In the genomic region with DNA sequence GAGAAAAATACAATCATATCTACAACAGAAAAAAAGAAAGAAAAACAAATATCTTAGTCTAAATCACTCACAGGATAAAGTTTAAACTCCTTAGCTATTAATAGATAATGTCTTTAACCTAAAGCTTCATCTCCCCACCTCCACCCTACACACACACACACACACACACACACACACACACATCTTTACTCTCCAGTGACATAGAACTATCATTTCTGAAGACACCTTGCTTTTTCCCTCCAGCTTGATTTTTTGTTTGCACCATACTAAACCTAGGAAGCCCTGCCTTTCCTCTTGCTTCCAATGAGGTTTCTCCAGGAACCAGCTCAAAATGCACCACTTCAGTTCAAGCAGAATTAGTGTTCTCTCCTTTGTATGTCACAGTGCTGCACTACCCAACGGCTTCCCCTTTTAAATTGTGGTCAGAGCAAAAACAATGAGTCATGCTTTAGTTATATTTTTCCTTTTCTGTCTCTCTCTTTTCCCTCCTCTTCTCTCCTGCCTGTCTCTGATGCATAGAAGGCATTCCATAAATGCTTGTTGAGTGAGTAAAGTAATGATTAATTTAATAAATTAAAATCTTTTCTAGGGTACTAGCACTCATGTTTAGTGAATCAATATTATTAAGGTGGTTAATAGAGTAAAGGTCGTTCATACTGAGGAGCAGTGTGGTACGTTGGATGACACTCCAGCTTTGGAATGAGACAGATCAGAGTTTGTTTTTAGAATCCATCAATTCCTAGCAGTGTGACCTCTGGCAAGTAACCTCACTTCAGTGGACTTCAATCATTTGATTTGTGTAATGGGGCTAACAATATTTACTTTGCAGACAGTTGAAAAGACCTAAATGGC, we compare ENCODE assay signal across 1 cellular context.
A peak's percentile ranks its signal among the peaks of the same experiment; 100 is the strongest.
TF ChIP-seq lines count a peak whose summit lies in the region.

No MANE protein-coding gene starts in this region.

TF ChIP-seq in GM12878, 131 proteins besides CTCF, POLR2A, EP300 and RAD21 (continued from another document):
- TF ChIP-seq IKZF2 (IDR thresholded peaks at IDR 0.05) (peak; percentile 48 to 59; a peak in 2 of 4 replicates), NFIC (IDR thresholded peaks at IDR 0.05; ENCODE audit: low read depth, low read length) (peak; percentile 74; the same call in 1 of the 2 replicates), HCFC1 (IDR thresholded peaks at IDR 0.05; ENCODE audit: low read length) (no peak), HDAC2 (IDR thresholded peaks at IDR 0.05) (no peak), SPI1 (IDR thresholded peaks at IDR 0.05; ENCODE audit: borderline replicate concordance, insufficient read depth, low read depth, low read length) (peak; percentile 64; the same call in 1 of the 2 replicates), TCF7 (IDR thresholded peaks at IDR 0.05; ENCODE audit: borderline replicate concordance) (no peak), MTA3 (IDR thresholded peaks at IDR 0.05; ENCODE audit: borderline replicate concordance, low read length) (no peak), NFXL1 (IDR thresholded peaks at IDR 0.05; ENCODE audit: borderline replicate concordance) (no peak), TAF1 (IDR thresholded peaks at IDR 0.05; ENCODE audit: borderline replicate concordance, low read depth, low read length) (no peak), CBX5 (IDR thresholded peaks at IDR 0.05; ENCODE audit: low read depth) (no peak), ATF7 (IDR thresholded peaks at IDR 0.05; ENCODE audit: low read depth) (peak; percentile 69), ZNF24 (IDR thresholded peaks at IDR 0.05) (no peak), RUNX3 (IDR thresholded peaks at IDR 0.05; ENCODE audit: low read length) (peak; percentile 91), JUND (IDR thresholded peaks at IDR 0.05; ENCODE audit: low read depth, low read length) (peak; percentile 25; the same call in 1 of the 2 replicates), PAX8 (IDR thresholded peaks at IDR 0.05) (no peak), KDM1A (IDR thresholded peaks at IDR 0.05; ENCODE audit: borderline replicate concordance) (no peak), DPF2 (IDR thresholded peaks at IDR 0.05) (0 out of 2 replicates have a peak, but pooled peaks have one; percentile 47), MEF2A (IDR thresholded peaks at IDR 0.05; ENCODE audit: insufficient read depth, low read depth, low read length) (0 out of 2 replicates have a peak, but pooled peaks have one; percentile 32), ETV6 (conservative IDR thresholded peaks at IDR 0.05 in 1 of 2, IDR thresholded peaks at IDR 0.05 in 1 of 2; ENCODE audit: borderline replicate concordance in 1 of 2, low read depth in 1 of 2) (no peak), MEF2B (IDR thresholded peaks at IDR 0.05; ENCODE audit: partially characterized antibody, poor library complexity, severe bottlenecking) (peak; percentile 42), JUNB (IDR thresholded peaks at IDR 0.05) (peak; percentile 57; the same call in 1 of the 2 replicates), TCF3 (IDR thresholded peaks at IDR 0.05; ENCODE audit: borderline replicate concordance, insufficient read depth, low read depth, low read length) (no peak), MTA2 (IDR thresholded peaks at IDR 0.05; ENCODE audit: low read depth) (peak; percentile 55), IKZF1 (conservative IDR thresholded peaks at IDR 0.05) (peak; percentile 53), SIN3A (IDR thresholded peaks at IDR 0.05; ENCODE audit: low read depth, low read length) (no peak), PAX5 (IDR thresholded peaks at IDR 0.05; ENCODE audit: borderline replicate concordance, low read depth, low read length) (peak; percentile 83)
- TF ChIP-seq, protein P1, sequence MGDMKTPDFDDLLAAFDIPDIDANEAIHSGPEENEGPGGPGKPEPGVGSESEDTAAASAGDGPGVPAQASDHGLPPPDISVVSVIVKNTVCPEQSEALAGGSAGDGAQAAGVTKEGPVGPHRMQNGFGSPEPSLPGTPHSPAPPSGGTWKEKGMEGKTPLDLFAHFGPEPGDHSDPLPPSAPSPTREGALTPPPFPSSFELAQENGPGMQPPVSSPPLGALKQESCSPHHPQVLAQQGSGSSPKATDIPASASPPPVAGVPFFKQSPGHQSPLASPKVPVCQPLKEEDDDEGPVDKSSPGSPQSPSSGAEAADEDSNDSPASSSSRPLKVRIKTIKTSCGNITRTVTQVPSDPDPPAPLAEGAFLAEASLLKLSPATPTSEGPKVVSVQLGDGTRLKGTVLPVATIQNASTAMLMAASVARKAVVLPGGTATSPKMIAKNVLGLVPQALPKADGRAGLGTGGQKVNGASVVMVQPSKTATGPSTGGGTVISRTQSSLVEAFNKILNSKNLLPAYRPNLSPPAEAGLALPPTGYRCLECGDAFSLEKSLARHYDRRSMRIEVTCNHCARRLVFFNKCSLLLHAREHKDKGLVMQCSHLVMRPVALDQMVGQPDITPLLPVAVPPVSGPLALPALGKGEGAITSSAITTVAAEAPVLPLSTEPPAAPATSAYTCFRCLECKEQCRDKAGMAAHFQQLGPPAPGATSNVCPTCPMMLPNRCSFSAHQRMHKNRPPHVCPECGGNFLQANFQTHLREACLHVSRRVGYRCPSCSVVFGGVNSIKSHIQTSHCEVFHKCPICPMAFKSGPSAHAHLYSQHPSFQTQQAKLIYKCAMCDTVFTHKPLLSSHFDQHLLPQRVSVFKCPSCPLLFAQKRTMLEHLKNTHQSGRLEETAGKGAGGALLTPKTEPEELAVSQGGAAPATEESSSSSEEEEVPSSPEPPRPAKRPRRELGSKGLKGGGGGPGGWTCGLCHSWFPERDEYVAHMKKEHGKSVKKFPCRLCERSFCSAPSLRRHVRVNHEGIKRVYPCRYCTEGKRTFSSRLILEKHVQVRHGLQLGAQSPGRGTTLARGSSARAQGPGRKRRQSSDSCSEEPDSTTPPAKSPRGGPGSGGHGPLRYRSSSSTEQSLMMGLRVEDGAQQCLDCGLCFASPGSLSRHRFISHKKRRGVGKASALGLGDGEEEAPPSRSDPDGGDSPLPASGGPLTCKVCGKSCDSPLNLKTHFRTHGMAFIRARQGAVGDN (IDR thresholded peaks at IDR 0.05) = no peak
- TF ChIP-seq, protein P2, sequence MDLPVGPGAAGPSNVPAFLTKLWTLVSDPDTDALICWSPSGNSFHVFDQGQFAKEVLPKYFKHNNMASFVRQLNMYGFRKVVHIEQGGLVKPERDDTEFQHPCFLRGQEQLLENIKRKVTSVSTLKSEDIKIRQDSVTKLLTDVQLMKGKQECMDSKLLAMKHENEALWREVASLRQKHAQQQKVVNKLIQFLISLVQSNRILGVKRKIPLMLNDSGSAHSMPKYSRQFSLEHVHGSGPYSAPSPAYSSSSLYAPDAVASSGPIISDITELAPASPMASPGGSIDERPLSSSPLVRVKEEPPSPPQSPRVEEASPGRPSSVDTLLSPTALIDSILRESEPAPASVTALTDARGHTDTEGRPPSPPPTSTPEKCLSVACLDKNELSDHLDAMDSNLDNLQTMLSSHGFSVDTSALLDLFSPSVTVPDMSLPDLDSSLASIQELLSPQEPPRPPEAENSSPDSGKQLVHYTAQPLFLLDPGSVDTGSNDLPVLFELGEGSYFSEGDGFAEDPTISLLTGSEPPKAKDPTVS (IDR thresholded peaks at IDR 0.05; ENCODE audit: low read depth, low read length) = no peak
- TF ChIP-seq, protein P3, sequence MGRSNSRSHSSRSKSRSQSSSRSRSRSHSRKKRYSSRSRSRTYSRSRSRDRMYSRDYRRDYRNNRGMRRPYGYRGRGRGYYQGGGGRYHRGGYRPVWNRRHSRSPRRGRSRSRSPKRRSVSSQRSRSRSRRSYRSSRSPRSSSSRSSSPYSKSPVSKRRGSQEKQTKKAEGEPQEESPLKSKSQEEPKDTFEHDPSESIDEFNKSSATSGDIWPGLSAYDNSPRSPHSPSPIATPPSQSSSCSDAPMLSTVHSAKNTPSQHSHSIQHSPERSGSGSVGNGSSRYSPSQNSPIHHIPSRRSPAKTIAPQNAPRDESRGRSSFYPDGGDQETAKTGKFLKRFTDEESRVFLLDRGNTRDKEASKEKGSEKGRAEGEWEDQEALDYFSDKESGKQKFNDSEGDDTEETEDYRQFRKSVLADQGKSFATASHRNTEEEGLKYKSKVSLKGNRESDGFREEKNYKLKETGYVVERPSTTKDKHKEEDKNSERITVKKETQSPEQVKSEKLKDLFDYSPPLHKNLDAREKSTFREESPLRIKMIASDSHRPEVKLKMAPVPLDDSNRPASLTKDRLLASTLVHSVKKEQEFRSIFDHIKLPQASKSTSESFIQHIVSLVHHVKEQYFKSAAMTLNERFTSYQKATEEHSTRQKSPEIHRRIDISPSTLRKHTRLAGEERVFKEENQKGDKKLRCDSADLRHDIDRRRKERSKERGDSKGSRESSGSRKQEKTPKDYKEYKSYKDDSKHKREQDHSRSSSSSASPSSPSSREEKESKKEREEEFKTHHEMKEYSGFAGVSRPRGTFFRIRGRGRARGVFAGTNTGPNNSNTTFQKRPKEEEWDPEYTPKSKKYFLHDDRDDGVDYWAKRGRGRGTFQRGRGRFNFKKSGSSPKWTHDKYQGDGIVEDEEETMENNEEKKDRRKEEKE (IDR thresholded peaks at IDR 0.05) = no peak
- TF ChIP-seq, protein P4, sequence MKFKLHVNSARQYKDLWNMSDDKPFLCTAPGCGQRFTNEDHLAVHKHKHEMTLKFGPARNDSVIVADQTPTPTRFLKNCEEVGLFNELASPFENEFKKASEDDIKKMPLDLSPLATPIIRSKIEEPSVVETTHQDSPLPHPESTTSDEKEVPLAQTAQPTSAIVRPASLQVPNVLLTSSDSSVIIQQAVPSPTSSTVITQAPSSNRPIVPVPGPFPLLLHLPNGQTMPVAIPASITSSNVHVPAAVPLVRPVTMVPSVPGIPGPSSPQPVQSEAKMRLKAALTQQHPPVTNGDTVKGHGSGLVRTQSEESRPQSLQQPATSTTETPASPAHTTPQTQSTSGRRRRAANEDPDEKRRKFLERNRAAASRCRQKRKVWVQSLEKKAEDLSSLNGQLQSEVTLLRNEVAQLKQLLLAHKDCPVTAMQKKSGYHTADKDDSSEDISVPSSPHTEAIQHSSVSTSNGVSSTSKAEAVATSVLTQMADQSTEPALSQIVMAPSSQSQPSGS (IDR thresholded peaks at IDR 0.05; ENCODE audit: low read length) = peak; percentile 40; the same call in 1 of the 2 replicates
- TF ChIP-seq, protein P5, sequence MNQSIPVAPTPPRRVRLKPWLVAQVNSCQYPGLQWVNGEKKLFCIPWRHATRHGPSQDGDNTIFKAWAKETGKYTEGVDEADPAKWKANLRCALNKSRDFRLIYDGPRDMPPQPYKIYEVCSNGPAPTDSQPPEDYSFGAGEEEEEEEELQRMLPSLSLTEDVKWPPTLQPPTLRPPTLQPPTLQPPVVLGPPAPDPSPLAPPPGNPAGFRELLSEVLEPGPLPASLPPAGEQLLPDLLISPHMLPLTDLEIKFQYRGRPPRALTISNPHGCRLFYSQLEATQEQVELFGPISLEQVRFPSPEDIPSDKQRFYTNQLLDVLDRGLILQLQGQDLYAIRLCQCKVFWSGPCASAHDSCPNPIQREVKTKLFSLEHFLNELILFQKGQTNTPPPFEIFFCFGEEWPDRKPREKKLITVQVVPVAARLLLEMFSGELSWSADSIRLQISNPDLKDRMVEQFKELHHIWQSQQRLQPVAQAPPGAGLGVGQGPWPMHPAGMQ (IDR thresholded peaks at IDR 0.05; ENCODE audit: borderline replicate concordance) = no peak
- TF ChIP-seq, protein P6, sequence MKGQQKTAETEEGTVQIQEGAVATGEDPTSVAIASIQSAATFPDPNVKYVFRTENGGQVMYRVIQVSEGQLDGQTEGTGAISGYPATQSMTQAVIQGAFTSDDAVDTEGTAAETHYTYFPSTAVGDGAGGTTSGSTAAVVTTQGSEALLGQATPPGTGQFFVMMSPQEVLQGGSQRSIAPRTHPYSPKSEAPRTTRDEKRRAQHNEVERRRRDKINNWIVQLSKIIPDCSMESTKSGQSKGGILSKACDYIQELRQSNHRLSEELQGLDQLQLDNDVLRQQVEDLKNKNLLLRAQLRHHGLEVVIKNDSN (IDR thresholded peaks at IDR 0.05; ENCODE audit: borderline replicate concordance, extremely low read length, insufficient read depth, low read depth, low read length) = no peak
- TF ChIP-seq, protein P7, sequence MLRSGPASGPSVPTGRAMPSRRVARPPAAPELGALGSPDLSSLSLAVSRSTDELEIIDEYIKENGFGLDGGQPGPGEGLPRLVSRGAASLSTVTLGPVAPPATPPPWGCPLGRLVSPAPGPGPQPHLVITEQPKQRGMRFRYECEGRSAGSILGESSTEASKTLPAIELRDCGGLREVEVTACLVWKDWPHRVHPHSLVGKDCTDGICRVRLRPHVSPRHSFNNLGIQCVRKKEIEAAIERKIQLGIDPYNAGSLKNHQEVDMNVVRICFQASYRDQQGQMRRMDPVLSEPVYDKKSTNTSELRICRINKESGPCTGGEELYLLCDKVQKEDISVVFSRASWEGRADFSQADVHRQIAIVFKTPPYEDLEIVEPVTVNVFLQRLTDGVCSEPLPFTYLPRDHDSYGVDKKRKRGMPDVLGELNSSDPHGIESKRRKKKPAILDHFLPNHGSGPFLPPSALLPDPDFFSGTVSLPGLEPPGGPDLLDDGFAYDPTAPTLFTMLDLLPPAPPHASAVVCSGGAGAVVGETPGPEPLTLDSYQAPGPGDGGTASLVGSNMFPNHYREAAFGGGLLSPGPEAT (IDR thresholded peaks at IDR 0.05; ENCODE audit: low read depth) = peak; percentile 69; the same call in 1 of the 2 replicates
